In genomic region chr20:56974499-56975250, GRCh38 we compare ENCODE assay signal across 8 cellular contexts.
DNase-seq lines count a peak whose midpoint lies in the region; ATAC-seq and FAIRE-seq lines count a peak whose summit lies in the region.

No MANE protein-coding gene starts in this region.

- peaks cover 12% of the 10 kb centered on the region for H3K4me1 ChIP-seq in adipocyte (ENCODE audit: control insufficient read depth, insufficient read depth, low read length)

- no peaks in the 10 kb centered on the region for H3K36me3 ChIP-seq in adipocyte (ENCODE audit: control insufficient read depth, insufficient read depth, low read length, severe bottlenecking)

- peak; percentile 94 for FAIRE-seq in urothelium cell line (lab: Jason Lieb, UNC)

- ATAC-seq in HG02571 (IDR thresholded peaks at IDR 0.05; ENCODE audit: unreplicated experiment) (no peak), HG03432 (IDR thresholded peaks at IDR 0.05; ENCODE audit: unreplicated experiment) (no peak)

- peak; percentile 83 for DNase-seq in SIG-M5 treated with dmso at 0.1 percent for 504 hours (lab: John Stamatoyannopoulos, UW; ENCODE audit: unreplicated experiment)
- no peak for DNase-seq in SIG-M5 (lab: John Stamatoyannopoulos, UW)
- peak; percentile 43 for DNase-seq in LoVo (ENCODE audit: low spot score)
- DNase-seq in adipocyte (ENCODE audit: low read depth), result peak; percentile 86
- DNase-seq in iPS-NIHi7 (ENCODE audit: extremely low spot score), result peak; percentile 68
- peak; percentile 74 for DNase-seq in urothelium cell line (ENCODE audit: low spot score)

- H3K27me3 ChIP-seq in adipocyte (replicated peaks; ENCODE audit: control insufficient read depth, insufficient read depth, low read length), result peaks cover 81% of the 10 kb centered on the region

- H3K9ac ChIP-seq in adipocyte (ENCODE audit: low read length), result no peak overlapping the region

- no peaks in the 10 kb centered on the region for H3K9me3 ChIP-seq in adipocyte (ENCODE audit: control insufficient read depth, low read length)

- H3K4me3 ChIP-seq in adipocyte (ENCODE audit: low read length), result no peak overlapping the region
